30 cellular contexts compared by ENCODE assay signal in genomic region chr17:61436995-61437704, GRCh38. TPM values are rescaled to one million over a fixed set of nuclear protein-coding genes. Genes with fewer than 3 reads are reported as not detected.
"Had no signal": no experiment of that assay in that cellular context is flagged by ENCODE, and none has a peak within 500 bp of the region (broad histone marks: within the 10 kb centered on the region; RNA-seq: fewer than 3 reads in every experiment).

No MANE protein-coding gene starts in this region.

- H3K27me3 ChIP-seq: left lung, pancreas, tibial nerve, vagina had no signal

- H3K9me3 ChIP-seq: lower lobe of right lung, pancreas, prostate gland, vagina had no signal

- H3K4me1 ChIP-seq: left lung, lower lobe of right lung, pancreas, prostate gland, sigmoid colon, spleen, tibial nerve, vagina had no signal

- ATAC-seq: left colon; left lung; lower lobe of right lung; naive thymus-derived CD8-positive, alpha-beta T cell; pancreas; right cardiac atrium; stimulated activated effector memory CD8-positive, alpha-beta T cell treated with anti-CD3 and anti-CD28 coated beads, Interleukin-12 subunit alpha, Interleukin-12 subunit beta, amount 100 ng/mL, for 72 hours had no signal

- FAIRE-seq: islet of Langerhans, kidney, pancreas, small intestine had no signal

- DNase-seq: hypothalamus; immature natural killer cell; kidney; left colon; left lung; lower lobe of right lung; mammary epithelial cell; mesenchymal stem cell; naive thymus-derived CD8-positive, alpha-beta T cell; nucleus accumbens; pancreas; posterior cingulate gyrus; retina; right cardiac atrium; sigmoid colon; small intestine; spleen; stimulated activated CD4-positive, alpha-beta T cell treated with anti-CD3 and anti-CD28 coated beads, Interleukin-4, amount 100 ng/mL, for 24 hours; stimulated activated naive CD4-positive, alpha-beta T cell; substantia nigra had no signal

- H3K4me3 ChIP-seq: left lung, lower lobe of right lung, pancreas, prostate gland, sigmoid colon, spleen, tibial nerve, vagina had no signal

- H3K27ac ChIP-seq: left lung, lower lobe of right lung, pancreas, prostate gland, sigmoid colon, spleen, tibial nerve, vagina had no signal

- H3K36me3 ChIP-seq: left lung, lower lobe of right lung, pancreas, prostate gland, sigmoid colon, spleen, tibial nerve, vagina had no signal

RNA-seq across cellular contexts. Expression of gene TBX4, which starts 15.1 kb away (rescaled TPM):
- total RNA-seq: kidney; left colon; liver; naive thymus-derived CD8-positive, alpha-beta T cell; neural crest cell; osteoblast; pancreas; right cardiac atrium; sigmoid colon; spleen; temporal lobe; tibial nerve; ureter; vagina had no signal
- polyA plus RNA-seq: immature natural killer cell; liver; naive thymus-derived CD8-positive, alpha-beta T cell; pancreas; sigmoid colon; small intestine; spleen had no signal

RNA-seq across cellular contexts. Expression of gene TBX2, which starts 37.5 kb away (rescaled TPM):
- polyA plus RNA-seq: immature natural killer cell; mammary epithelial cell; naive thymus-derived CD8-positive, alpha-beta T cell had no signal
